8 cellular contexts compared by ENCODE assay signal in genomic region chr11:17207317-17208256, GRCh38. TPM values are rescaled to one million over a fixed set of nuclear protein-coding genes. Genes with fewer than 3 reads are reported as not detected.
A peak's percentile ranks its signal among the peaks of the same experiment; 100 is the strongest.
DNase-seq lines count a peak whose midpoint lies in the region; ATAC-seq and TF ChIP-seq lines count a peak whose summit lies in the region.

TSS of gene PIK3C2A (minus strand) at chr11:17207986. CDS start at chr11:17169741, 38,245 bp downstream.

- H3K27me3 ChIP-seq in psoas muscle (ENCODE audit: insufficient read depth in 3 of 3, low read length in 2 of 3) = no peaks in the 10 kb centered on the region

- H3K4me1 ChIP-seq in psoas muscle (peaks cover 7% of the 10 kb centered on the region), urinary bladder (ENCODE audit: insufficient read depth) (no peaks in the 10 kb centered on the region)

- peak; percentile 63 for DNase-seq in NCI-H187 treated with DMSO at 0.1 percent for 48 hours (lab: John Stamatoyannopoulos, UW)
- DNase-seq in T-helper 2 cell = peak; percentile 86 to 95 (median 91)
- DNase-seq in left ventricle myocardium superior = peak; percentile 98
- DNase-seq in psoas muscle = peak; percentile 96 to 97

- TF ChIP-seq CTCF in psoas muscle (IDR thresholded peaks at IDR 0.05) = no peak

- H3K36me3 ChIP-seq in psoas muscle (ENCODE audit: insufficient read depth in 1 of 2, low read depth in 1 of 2) (peaks cover 0 to 6% of the 10 kb centered on the region in 2 donors), urinary bladder (ENCODE audit: insufficient read depth) (no peaks in the 10 kb centered on the region)

- ATAC-seq in GM18505 (IDR thresholded peaks at IDR 0.05; ENCODE audit: unreplicated experiment) = peak; percentile 97
- ATAC-seq in HG02970 (IDR thresholded peaks at IDR 0.05; ENCODE audit: low FRiP score, unreplicated experiment) = peak; percentile 100
- ATAC-seq in left ventricle myocardium superior = peak; percentile 98
- peak; percentile 98 to 99 (median 99) for ATAC-seq in psoas muscle

- peak within 1 kb of the TSS; percentile 90 for H3K27ac ChIP-seq in angular gyrus (ENCODE audit: low read depth, low read length)
- peak within 1 kb of the TSS; percentile 88 for H3K27ac ChIP-seq in psoas muscle
- H3K27ac ChIP-seq in urinary bladder (ENCODE audit: low read depth) = peak within 1 kb of the TSS; percentile 94

- intact Hi-C loops in left ventricle myocardium superior (cut with micrococcal nuclease) = no loop called here
- intact Hi-C loops in psoas muscle (cut with DNase I) = loop anchor here (5.0 kb wide), 2 partner anchors 70 to 130 kb away; partner anchors contain the start of genes NUCB2 (in 1 of the 2) and RPS13 (in 1 of the 2)

- 0% methylated on average over 56 to 72 of the region's 72 CpGs for WGBS in psoas muscle, 3 donors
- WGBS in urinary bladder = under 1% methylated on average over 72 of the region's 72 CpGs

- no peaks in the 10 kb centered on the region for H3K9me3 ChIP-seq in psoas muscle

- peak; percentile 93 for TF ChIP-seq POLR2A in GM18505 (IDR thresholded peaks at IDR 0.05; ENCODE audit: borderline replicate concordance, extremely low read depth, insufficient read depth, insufficient read length)

- H3K4me3 ChIP-seq in psoas muscle (peak within 1 kb of the TSS; percentile 78), urinary bladder (ENCODE audit: low read depth, low read length) (peak within 1 kb of the TSS; percentile 68)

RNA-seq across cellular contexts. Expression of gene PIK3C2A, which starts in this region (rescaled TPM):
- total RNA-seq in left ventricle myocardium superior (32.9 TPM), psoas muscle (10 to 100 TPM; 14.0 to 16.6 (median 16.4) TPM), urinary bladder (92.3 TPM)
- polyA plus RNA-seq in psoas muscle (1 to 10 TPM; 3.1 to 6.2 (median 3.8) TPM), urinary bladder (19.9 TPM)

Comparison
In these comparisons a context has a peak if more than half of its experiments do, and no peak if none do; other contexts are left out.
1. Peak in every context shown above with its lines: DNase-seq, ATAC-seq, H3K4me3 ChIP-seq and H3K27ac ChIP-seq.